9 cellular contexts compared by ENCODE assay signal in genomic region chr5:157267766-157268480, GRCh38. TPM values are rescaled to one million over a fixed set of nuclear protein-coding genes. Genes with fewer than 3 reads are reported as not detected.
DNase-seq lines count a peak whose midpoint lies in the region; ATAC-seq and TF ChIP-seq lines count a peak whose summit lies in the region.
"Had no signal": no experiment of that assay in that cellular context is flagged by ENCODE, and none has a peak within 500 bp of the region (broad histone marks: within the 10 kb centered on the region; RNA-seq: fewer than 3 reads in every experiment).

No MANE protein-coding gene starts in this region.

- H3K4me3 ChIP-seq in upper lobe of left lung (no peak overlapping the region), suprapubic skin (no peak overlapping the region)

- POLR2A ChIA-PET in activated naive CD8-positive, alpha-beta T cell treated with anti-CD3 and anti-CD28 coated beads, Interleukin-2, amount 10 ng/mL, durations not matched to agents 7 days and 5 days (lab: Charles Lee) = interaction anchor here (0.6 to 6.7 kb wide), 21 partner anchors 10 to 374 kb away, joined by 3 to 68 read pairs (median 5); partner anchors contain the start of genes ITK and MED7

- TF ChIP-seq CTCF in upper lobe of left lung (IDR thresholded peaks at IDR 0.05) (no peak), suprapubic skin (IDR thresholded peaks at IDR 0.05) (no peak)

- H3K27ac ChIP-seq in layer of hippocampus (ENCODE audit: low read depth, low read length) = peak overlapping the region; percentile 73
- H3K27ac ChIP-seq in upper lobe of left lung = peak overlapping the region in 3 of 4 donors; percentile 15 to 93 (median 72)
- no peak overlapping the region for H3K27ac ChIP-seq in suprapubic skin

- no peaks in the 10 kb centered on the region for H3K9me3 Mint-ChIP-seq in activated naive CD4-positive, alpha-beta T cell treated with anti-CD3 and anti-CD28 coated beads for 36 hours
- no peaks in the 10 kb centered on the region for H3K9me3 Mint-ChIP-seq in activated naive CD8-positive, alpha-beta T cell treated with anti-CD3 and anti-CD28 coated beads, Interleukin-2, amount 10 ng/mL, durations not matched to agents 7 days and 5 days

- peaks cover 21 to 72% (median 42%) of the 10 kb centered on the region in 4 donors for H3K4me1 ChIP-seq in upper lobe of left lung
- peaks cover 28% of the 10 kb centered on the region for H3K4me1 ChIP-seq in suprapubic skin

- intact Hi-C loops in activated naive CD4-positive, alpha-beta T cell treated with anti-CD3 and anti-CD28 coated beads for 36 hours (cut with micrococcal nuclease) = loop anchor here (2.0 kb wide), 1 partner anchor 15 kb away; no protein-coding TSS in a partner anchor

- H3K36me3 Mint-ChIP-seq in activated naive CD4-positive, alpha-beta T cell treated with anti-CD3 and anti-CD28 coated beads for 36 hours (ENCODE audit: low read depth) = peaks cover 56% of the 10 kb centered on the region
- H3K36me3 Mint-ChIP-seq in activated naive CD8-positive, alpha-beta T cell treated with anti-CD3 and anti-CD28 coated beads, Interleukin-2, amount 10 ng/mL, durations not matched to agents 7 days and 5 days = peaks cover 45% of the 10 kb centered on the region

- H3K9me3 ChIP-seq in upper lobe of left lung = no peaks in the 10 kb centered on the region
- no peaks in the 10 kb centered on the region for H3K9me3 ChIP-seq in suprapubic skin

- WGBS in upper lobe of left lung, 2 donors = 50 to 60% methylated on average over 8 of the region's 8 CpGs
- 45% methylated on average over 8 of the region's 8 CpGs for WGBS in suprapubic skin

- peak; percentile 7 for DNase-seq in activated naive CD4-positive, alpha-beta T cell treated with anti-CD3 and anti-CD28 coated beads for 36 hours
- DNase-seq in activated naive CD4-positive, alpha-beta T cell (lab: John Stamatoyannopoulos, UW) = no peak
- no peak for DNase-seq in activated naive CD8-positive, alpha-beta T cell treated with anti-CD3 and anti-CD28 coated beads, Interleukin-2, amount 10 ng/mL, durations not matched to agents 7 days and 5 days
- no peak for DNase-seq in upper lobe of left lung
- no peak for DNase-seq in SKM-1 (lab: John Stamatoyannopoulos, UW; ENCODE audit: unreplicated experiment)
- no peak for DNase-seq in suprapubic skin (ENCODE audit: low spot score in 2 of 2)
- DNase-seq: IMR-90 had no signal

- H3K4me3 Mint-ChIP-seq in activated naive CD4-positive, alpha-beta T cell treated with anti-CD3 and anti-CD28 coated beads for 36 hours = peak overlapping the region; percentile 93
- H3K4me3 Mint-ChIP-seq in activated naive CD8-positive, alpha-beta T cell treated with anti-CD3 and anti-CD28 coated beads, Interleukin-2, amount 10 ng/mL, durations not matched to agents 7 days and 5 days = peak overlapping the region; percentile 93

- TF ChIP-seq POLR2A in upper lobe of left lung (IDR thresholded peaks at IDR 0.05) = no peak
- TF ChIP-seq POLR2A in suprapubic skin (IDR thresholded peaks at IDR 0.05) = no peak

- peak overlapping the region; percentile 90 for H3K27ac Mint-ChIP-seq in activated naive CD4-positive, alpha-beta T cell treated with anti-CD3 and anti-CD28 coated beads for 36 hours
- peak overlapping the region; percentile 84 for H3K27ac Mint-ChIP-seq in activated naive CD8-positive, alpha-beta T cell treated with anti-CD3 and anti-CD28 coated beads, Interleukin-2, amount 10 ng/mL, durations not matched to agents 7 days and 5 days

- H3K27me3 Mint-ChIP-seq in activated naive CD4-positive, alpha-beta T cell treated with anti-CD3 and anti-CD28 coated beads for 36 hours (ENCODE audit: low read depth) = no peaks in the 10 kb centered on the region
- no peaks in the 10 kb centered on the region for H3K27me3 Mint-ChIP-seq in activated naive CD8-positive, alpha-beta T cell treated with anti-CD3 and anti-CD28 coated beads, Interleukin-2, amount 10 ng/mL, durations not matched to agents 7 days and 5 days

- CTCF ChIA-PET in activated naive CD4-positive, alpha-beta T cell treated with anti-CD3 and anti-CD28 coated beads for 36 hours (lab: Charles Lee) = interaction anchor here (0.9 to 2.4 kb wide), 7 partner anchors 8 to 119 kb away, joined by 3 to 18 read pairs (median 5); no protein-coding TSS in a partner anchor

- H3K4me1 Mint-ChIP-seq in activated naive CD4-positive, alpha-beta T cell treated with anti-CD3 and anti-CD28 coated beads for 36 hours (ENCODE audit: low read depth) = peaks cover 74% of the 10 kb centered on the region
- H3K4me1 Mint-ChIP-seq in activated naive CD8-positive, alpha-beta T cell treated with anti-CD3 and anti-CD28 coated beads, Interleukin-2, amount 10 ng/mL, durations not matched to agents 7 days and 5 days = peaks cover 79% of the 10 kb centered on the region

- ATAC-seq in activated naive CD8-positive, alpha-beta T cell treated with anti-CD3 and anti-CD28 coated beads, Interleukin-2, amount 10 ng/mL, durations not matched to agents 7 days and 5 days (ENCODE audit: low read depth) = no peak
- ATAC-seq in upper lobe of left lung (ENCODE audit: low FRiP score in 2 of 2) = no peak
- no peak for ATAC-seq in GM21786 (IDR thresholded peaks at IDR 0.05; ENCODE audit: unreplicated experiment)

- TF ChIP-seq EP300 in upper lobe of left lung (IDR thresholded peaks at IDR 0.05) = no peak
- TF ChIP-seq EP300 in suprapubic skin (IDR thresholded peaks at IDR 0.05) = no peak

- H3K36me3 ChIP-seq in upper lobe of left lung (no peaks in the 10 kb centered on the region), suprapubic skin (no peaks in the 10 kb centered on the region)

- H3K27me3 ChIP-seq in layer of hippocampus (ENCODE audit: control insufficient read depth, insufficient read depth, low read length) = no peaks in the 10 kb centered on the region
- no peaks in the 10 kb centered on the region for H3K27me3 ChIP-seq in upper lobe of left lung
- peaks cover 9% of the 10 kb centered on the region for H3K27me3 ChIP-seq in suprapubic skin

RNA-seq across cellular contexts. Expression of gene CYFIP2, which starts 2.0 kb away (rescaled TPM):
- total RNA-seq in activated naive CD4-positive, alpha-beta T cell treated with anti-CD3 and anti-CD28 coated beads for 36 hours = 100 to 1,000 TPM; 490 to 492 TPM
- total RNA-seq in activated naive CD8-positive, alpha-beta T cell treated with anti-CD3 and anti-CD28 coated beads, Interleukin-2, amount 10 ng/mL, durations not matched to agents 7 days and 5 days = 100 to 1,000 TPM; 458 to 480 TPM
- 10 to 100 TPM; 39.6 to 71.8 (median 47.7) TPM for total RNA-seq in upper lobe of left lung
- 10 to 100 TPM; 12.7 to 17.1 (median 14.9) TPM for total RNA-seq in suprapubic skin

Comparison
In these comparisons a context has a peak if more than half of its experiments do, and no peak if none do; other contexts are left out.
1. RNA of gene CYFIP2, which starts 2.0 kb away (total RNA-seq): 490 to 492 TPM in activated naive CD4-positive, alpha-beta T cell treated with anti-CD3 and anti-CD28 coated beads for 36 hours and 458 to 480 TPM in activated naive CD8-positive, alpha-beta T cell treated with anti-CD3 and anti-CD28 coated beads, Interleukin-2, amount 10 ng/mL, durations not matched to agents 7 days and 5 days; 39.6 to 71.8 TPM in upper lobe of left lung and 12.7 to 17.1 TPM in suprapubic skin; every median in the first group is over 4 times any median in the second.